In the genomic region with DNA sequence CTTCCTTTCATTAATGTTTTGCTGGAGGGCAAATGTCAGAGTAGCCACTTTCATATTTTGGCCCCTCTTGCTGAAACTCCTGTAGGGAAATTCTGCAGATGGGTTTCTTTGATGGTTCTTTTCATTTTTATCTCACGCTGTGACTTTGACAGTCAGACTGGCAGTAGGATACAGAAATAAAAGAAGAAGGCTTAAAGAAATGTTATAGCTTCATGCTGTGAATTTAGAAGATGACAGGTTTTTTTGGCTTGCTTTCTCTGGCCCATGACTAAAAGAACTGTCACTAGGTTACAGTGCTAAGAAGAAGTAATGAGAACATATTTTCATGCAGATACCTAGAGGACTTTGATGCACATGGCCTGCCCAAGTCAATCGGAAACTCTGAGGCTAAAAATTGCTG, we compare ENCODE assay signal across 7 cellular contexts.
"Had no signal": no experiment of that assay in that cellular context is flagged by ENCODE, and none has a peak within 500 bp of the region (broad histone marks: within the 10 kb centered on the region; RNA-seq: fewer than 3 reads in every experiment).

No MANE protein-coding gene starts in this region.

- H3K4me3 ChIP-seq: GM23338, K562 had no signal

- H3K4me2 ChIP-seq: GM23338 had no signal

- ATAC-seq: GM23338, HepG2, K562 had no signal

- H2AFZ ChIP-seq: GM23338 had no signal

- DNase-seq: H9, HCEC 1CT, IMR-90 had no signal

- H3K27ac ChIP-seq: HL-60 had no signal
